ENCODE assay signal across 1 cellular context in genomic region chr10:71396084-71396713, GRCh38.
TF ChIP-seq lines count a peak whose summit lies in the region.

No MANE protein-coding gene starts in this region.

TF ChIP-seq in H1, 55 proteins besides CTCF, POLR2A, EP300 and RAD21 (continued from another document):
- TF ChIP-seq TAF1 (IDR thresholded peaks at IDR 0.05; ENCODE audit: low read depth, low read length) (0 out of 2 replicates have a peak, but pooled peaks have one; percentile 34), SRF (IDR thresholded peaks at IDR 0.05; ENCODE audit: low read depth, low read length) (no peak), GTF2F1 (IDR thresholded peaks at IDR 0.05; ENCODE audit: borderline replicate concordance, low read depth, low read length) (no peak), HDAC2 (IDR thresholded peaks at IDR 0.05; ENCODE audit: borderline replicate concordance in 1 of 2, low read depth in 2 of 2, low read length in 2 of 2) (0 out of 4 replicates have a peak, but pooled peaks of 1 of the 2 experiments have one; percentile 48), RFX5 (IDR thresholded peaks at IDR 0.05; ENCODE audit: borderline replicate concordance, low read depth, low read length) (no peak), SIX5 (IDR thresholded peaks at IDR 0.05; ENCODE audit: low read depth, low read length) (no peak), BACH1 (IDR thresholded peaks at IDR 0.05; ENCODE audit: low read length) (no peak), KDM4A (IDR thresholded peaks at IDR 0.05; ENCODE audit: low read depth, low read length, severe bottlenecking) (peak; percentile 56), ASH2L (IDR thresholded peaks at IDR 0.05; ENCODE audit: low read length) (peak; percentile 61), SP1 (IDR thresholded peaks at IDR 0.05; ENCODE audit: low read depth, low read length) (0 out of 2 replicates have a peak, but pooled peaks have one; percentile 9), TBP (IDR thresholded peaks at IDR 0.05; ENCODE audit: low read depth, low read length) (peak; percentile 70; the same call in 1 of the 2 replicates), POU5F1 (IDR thresholded peaks at IDR 0.05; ENCODE audit: low read depth, low read length) (no peak), GABPA (IDR thresholded peaks at IDR 0.05; ENCODE audit: borderline replicate concordance, insufficient read depth, low read length) (peak; percentile 83)
